In genomic region chr10:843703-844102, GRCh38 we compare ENCODE assay signal across 1 cellular context.
TF ChIP-seq lines count a peak whose summit lies in the region.

No MANE protein-coding gene starts in this region.

TF ChIP-seq in IMR-90, 13 proteins besides CTCF, POLR2A, EP300 and RAD21 (continued from another document):
- TF ChIP-seq MXI1 (IDR thresholded peaks at IDR 0.05; ENCODE audit: borderline replicate concordance, low read depth, low read length) (no peak), MAFK (IDR thresholded peaks at IDR 0.05; ENCODE audit: low read depth, low read length) (no peak), ELK1 (IDR thresholded peaks at IDR 0.05; ENCODE audit: borderline replicate concordance, low read depth, low read length) (no peak)
